ENCODE assay signal across 8 cellular contexts in genomic region chr16:67279296-67280089, GRCh38. TPM values are rescaled to one million over a fixed set of nuclear protein-coding genes. Genes with fewer than 3 reads are reported as not detected.
DNase-seq lines count a peak whose midpoint lies in the region; ATAC-seq, FAIRE-seq and TF ChIP-seq lines count a peak whose summit lies in the region.

PLEKHG4 (plus strand) TSS chr16:67279532; CDS start chr16:67280045, 513 bp downstream.

- DNase-seq in Calu3 (peak; percentile 87), SHP77 (lab: John Stamatoyannopoulos, UW) (peak; percentile 65 to 68), activated gamma-delta T cell treated with Interleukin-2 at 50 U/mL for 16 hours (peak; percentile 74), germinal center (ENCODE audit: low spot score) (peak; percentile 91), pancreas (peak; percentile 60 to 91 (median 84)), thyroid gland (peak; percentile 66 to 71)

- TF ChIP-seq POLR2A in thyroid gland (IDR thresholded peaks at IDR 0.05): no peak

- no TSS peak for BruUV-seq in Calu3 (replicated peaks; lab: Mats Ljungman, UMichigan)

- TF ChIP-seq EP300 in Ishikawa (IDR thresholded peaks at IDR 0.05; ENCODE audit: borderline replicate concordance): no peak

- intact Hi-C loops in Calu3 (cut with micrococcal nuclease; ENCODE audit: unreplicated experiment) (no loop called here), pancreas (cut with DNase I) (no loop called here), thyroid gland (cut with DNase I) (no loop called here)

- CTCF ChIA-PET in Calu3 (lab: Charles Lee): interaction anchor here (0.6 to 2.3 kb wide), 3 partner anchors 19 to 325 kb away, joined by 4 to 18 read pairs (median 6); no protein-coding TSS in a partner anchor

- no peak for FAIRE-seq in pancreas (lab: Jason Lieb, UNC)

- peaks cover 0 to 5% (median 0%) of the 10 kb centered on the region in 3 donors for H3K4me1 ChIP-seq in pancreas
- peaks cover 7 to 23% of the 10 kb centered on the region in 2 donors for H3K4me1 ChIP-seq in thyroid gland

- H3K9me3 ChIP-seq in pancreas: no peaks in the 10 kb centered on the region
- no peaks in the 10 kb centered on the region for H3K9me3 ChIP-seq in thyroid gland

- TF ChIP-seq CTCF in Calu3 (IDR thresholded peaks at IDR 0.05; ENCODE audit: unreplicated experiment): peak; percentile 94
- peak; percentile 63 to 79 (median 68) for TF ChIP-seq CTCF in pancreas (IDR thresholded peaks at IDR 0.05)
- peak in 4 of 6 experiments; percentile 57 to 88 (median 82) for TF ChIP-seq CTCF in thyroid gland (IDR thresholded peaks at IDR 0.05)

- ATAC-seq in GM21381 (IDR thresholded peaks at IDR 0.05; ENCODE audit: unreplicated experiment): peak; percentile 77
- peak; percentile 91 to 98 (median 95) for ATAC-seq in pancreas

- H3K27ac ChIP-seq in pancreas: peak within 1 kb of the TSS in 1 of 4 donors; percentile 27
- peak within 1 kb of the TSS in 2 of 3 donors; percentile 7 to 45 for H3K27ac ChIP-seq in thyroid gland

- H3K4me3 Mint-ChIP-seq in Calu3 (ENCODE audit: low read depth, unreplicated experiment): peak within 1 kb of the TSS; percentile 70

- H3K4me1 Mint-ChIP-seq in Calu3 (ENCODE audit: low read depth, unreplicated experiment): peaks cover 28% of the 10 kb centered on the region

- peak within 1 kb of the TSS; percentile 43 to 85 (median 64) for H3K4me3 ChIP-seq in pancreas
- peak within 1 kb of the TSS in 2 of 3 donors; percentile 42 to 57 for H3K4me3 ChIP-seq in thyroid gland (replicated peaks in 1 of 3)

- WGBS in pancreas, 2 donors: 26 to 27% methylated on average over 71 to 83 of the region's 83 CpGs
- 72 to 88% methylated on average over 12 to 20 of the region's 83 CpGs for WGBS in thyroid gland, 2 donors

- TF ChIP-seq RAD21 in Ishikawa (IDR thresholded peaks at IDR 0.05; ENCODE audit: low read depth): peak; percentile 54; the same call in 1 of the 2 replicates

- peaks cover 10% of the 10 kb centered on the region for H3K27me3 Mint-ChIP-seq in Calu3 (ENCODE audit: unreplicated experiment)

- peaks cover 34% of the 10 kb centered on the region for H3K36me3 Mint-ChIP-seq in Calu3 (ENCODE audit: insufficient read depth, unreplicated experiment)

- no peaks in the 10 kb centered on the region for H3K36me3 ChIP-seq in pancreas
- no peaks in the 10 kb centered on the region for H3K36me3 ChIP-seq in thyroid gland

- no peaks in the 10 kb centered on the region for H3K27me3 ChIP-seq in pancreas
- no peaks in the 10 kb centered on the region for H3K27me3 ChIP-seq in thyroid gland

- no peaks in the 10 kb centered on the region for H3K9me3 Mint-ChIP-seq in Calu3 (ENCODE audit: low read depth, unreplicated experiment)

- peak within 1 kb of the TSS; percentile 51 for H3K27ac Mint-ChIP-seq in Calu3 (ENCODE audit: unreplicated experiment)

TF ChIP-seq in Ishikawa, 13 proteins besides CTCF, POLR2A, EP300 and RAD21:
- TF ChIP-seq NFIC (IDR thresholded peaks at IDR 0.05) (no peak), YY1 (IDR thresholded peaks at IDR 0.05; ENCODE audit: low read depth) (no peak; the same call in 1 of the 2 replicates), USF1 (IDR thresholded peaks at IDR 0.05) (peak; percentile 59), ZBTB7A (IDR thresholded peaks at IDR 0.05; ENCODE audit: low read depth) (no peak; the same call in 1 of the 2 replicates), MAX (IDR thresholded peaks at IDR 0.05) (peak; percentile 96)

RNA-seq across cellular contexts. Expression of gene PLEKHG4, which starts in this region (rescaled TPM):
- 5.5 and 9.2 TPM in 2 replicates for total RNA-seq in Calu3 (2022)
- total RNA-seq in pancreas: 1 to 10 TPM; 3.5 to 8.1 (median 5.2) TPM
- 10 to 100 TPM; 17.2 to 28.5 TPM for polyA plus RNA-seq in pancreas
- 10 to 100 TPM in 2 of 4 donors, 1 to 10 TPM in 2; 8.2 to 11.7 (median 9.5) TPM for total RNA-seq in thyroid gland
